21 cellular contexts compared by ENCODE assay signal in genomic region chr1:82318265-82318664, GRCh38.
"Had no signal": no experiment of that assay in that cellular context is flagged by ENCODE, and none has a peak within 500 bp of the region (broad histone marks: within the 10 kb centered on the region; RNA-seq: fewer than 3 reads in every experiment).

No MANE protein-coding gene starts in this region.

- H3K27ac ChIP-seq: colonic mucosa, sigmoid colon, thyroid gland had no signal

- H3K4me1 Mint-ChIP-seq: activated naive CD4-positive, alpha-beta T cell treated with anti-CD3 and anti-CD28 coated beads, Interleukin-2, amount 50 U/mL, for 24 hours had no signal

- H3K4me3 ChIP-seq: colonic mucosa, lung, sigmoid colon, thyroid gland had no signal

- H3K4me1 ChIP-seq: colonic mucosa, sigmoid colon, thyroid gland had no signal

- H3K27me3 ChIP-seq: colonic mucosa, sigmoid colon, thyroid gland had no signal

- H3K36me3 Mint-ChIP-seq: activated naive CD4-positive, alpha-beta T cell treated with anti-CD3 and anti-CD28 coated beads, Interleukin-2, amount 50 U/mL, for 24 hours had no signal

- H3K9me3 Mint-ChIP-seq: activated naive CD4-positive, alpha-beta T cell treated with anti-CD3 and anti-CD28 coated beads, Interleukin-2, amount 50 U/mL, for 24 hours; T-helper 2 cell treated with Interferon-gamma antibody and Interleukin-4, amounts not matched to agents 5 μg/mL and 100 μg/mL, for 36 hours had no signal

- FAIRE-seq: TTC549 had no signal

- H3K9me3 ChIP-seq: colonic mucosa, sigmoid colon, thyroid gland had no signal

- H3K36me3 ChIP-seq: colonic mucosa, sigmoid colon, thyroid gland had no signal

- H3K4me3 Mint-ChIP-seq: activated naive CD4-positive, alpha-beta T cell treated with anti-CD3 and anti-CD28 coated beads, Interleukin-2, amount 50 U/mL, for 24 hours; endodermal cell; T-helper 2 cell treated with Interferon-gamma antibody and Interleukin-4, amounts not matched to agents 5 μg/mL and 100 μg/mL, for 36 hours had no signal

- H3K27me3 Mint-ChIP-seq: activated naive CD4-positive, alpha-beta T cell treated with anti-CD3 and anti-CD28 coated beads, Interleukin-2, amount 50 U/mL, for 24 hours had no signal

- ATAC-seq: left lobe of liver had no signal

- DNase-seq: activated CD4-positive, alpha-beta T cell treated with anti-CD3 and anti-CD28 coated beads, Interleukin-2, amount 50 U/mL, for 4 hours; activated gamma-delta T cell; central memory CD4-positive, alpha-beta T cell; colonic mucosa; endodermal cell; hypothalamus; kidney; midbrain; occipital lobe; posterior cingulate gyrus; sigmoid colon; stimulated activated CD4-positive, alpha-beta T cell treated with anti-CD3 and anti-CD28 coated beads, Interleukin-12 subunit alpha, Interleukin-12 subunit beta, amount 100 ng/mL, for 4 hours; stimulated activated CD4-positive, alpha-beta T cell treated with anti-CD3 and anti-CD28 coated beads, Interleukin-1b, Interleukin-23, amount 100 ng/mL, for 48 hours; stimulated activated CD8-positive, alpha-beta memory T cell treated with anti-CD3 and anti-CD28 coated beads, Interleukin-4, amount 100 ng/mL, for 48 hours; stimulated activated naive CD4-positive, alpha-beta T cell; thyroid gland had no signal

- H3K27ac Mint-ChIP-seq: activated naive CD4-positive, alpha-beta T cell treated with anti-CD3 and anti-CD28 coated beads, Interleukin-2, amount 50 U/mL, for 24 hours; endodermal cell; T-helper 2 cell treated with Interferon-gamma antibody and Interleukin-4, amounts not matched to agents 5 μg/mL and 100 μg/mL, for 36 hours had no signal
